18 cellular contexts compared by ENCODE assay signal in genomic region chr2:9985531-9985930, GRCh38.
"Had no signal": no experiment of that assay in that cellular context is flagged by ENCODE, and none has a peak within 500 bp of the region (broad histone marks: within the 10 kb centered on the region; RNA-seq: fewer than 3 reads in every experiment).

No MANE protein-coding gene starts in this region.

- DNase-seq: activated CD4-positive, alpha-beta T cell treated with anti-CD3 and anti-CD28 coated beads, Interleukin-2, amount 50 U/mL, for 4 hours; activated CD4-positive, CD25-positive, alpha-beta regulatory T cell treated with anti-CD3 and anti-CD28 coated beads, Interleukin-2, amount 50 U/mL, for 72 hours; activated naive CD4-positive, alpha-beta T cell; activated naive CD8-positive, alpha-beta T cell treated with anti-CD3 and anti-CD28 coated beads, Interleukin-2, amount 10 ng/mL, durations not matched to agents 7 days and 5 days; activated T-cell treated with anti-CD3 and anti-CD28 coated beads for 4 hours; aorta; glutamatergic neuron; left ventricle myocardium superior; midbrain; naive B cell; stimulated activated CD4-positive, alpha-beta T cell treated with anti-CD3 and anti-CD28 coated beads, Interleukin-4, amount 100 ng/mL, for 4 hours; stimulated activated CD8-positive, alpha-beta memory T cell treated with anti-CD3 and anti-CD28 coated beads, Interleukin-4, amount 100 ng/mL, for 48 hours; stimulated activated naive CD4-positive, alpha-beta T cell treated with Interleukin-2 at 50 U/mL for 16 hours; T-cell; testis had no signal

- H3K36me3 Mint-ChIP-seq: activated naive CD8-positive, alpha-beta T cell treated with anti-CD3 and anti-CD28 coated beads, Interleukin-2, amount 10 ng/mL, durations not matched to agents 7 days and 5 days; naive B cell; T-cell had no signal

- H3K4me3 ChIP-seq: testis had no signal

- FAIRE-seq: endometrium, small intestine had no signal

- H2AFZ ChIP-seq: parathyroid adenoma had no signal

- H3K9me3 Mint-ChIP-seq: activated naive CD8-positive, alpha-beta T cell treated with anti-CD3 and anti-CD28 coated beads, Interleukin-2, amount 10 ng/mL, durations not matched to agents 7 days and 5 days; naive B cell; T-cell had no signal

- H3K27me3 Mint-ChIP-seq: T-cell had no signal

- H3K4me3 Mint-ChIP-seq: activated naive CD8-positive, alpha-beta T cell treated with anti-CD3 and anti-CD28 coated beads, Interleukin-2, amount 10 ng/mL, durations not matched to agents 7 days and 5 days; naive B cell; T-cell had no signal

- H3K9me3 ChIP-seq: testis had no signal

- H3K9ac ChIP-seq: parathyroid adenoma had no signal

- H3K27ac ChIP-seq: parathyroid adenoma, testis had no signal

- H3K27ac Mint-ChIP-seq: activated naive CD8-positive, alpha-beta T cell treated with anti-CD3 and anti-CD28 coated beads, Interleukin-2, amount 10 ng/mL, durations not matched to agents 7 days and 5 days; T-cell had no signal

- H3K27me3 ChIP-seq: testis had no signal
